In genomic region chr4:11635336-11635735, GRCh38 we compare ENCODE assay signal across 14 cellular contexts.
A peak's percentile ranks its signal among the peaks of the same experiment; 100 is the strongest.
DNase-seq lines count a peak whose midpoint lies in the region; ATAC-seq and TF ChIP-seq lines count a peak whose summit lies in the region.
"Had no signal": no experiment of that assay in that cellular context is flagged by ENCODE, and none has a peak within 500 bp of the region (broad histone marks: within the 10 kb centered on the region; RNA-seq: fewer than 3 reads in every experiment).

No MANE protein-coding gene starts in this region.

- H2BK12ac ChIP-seq in trophoblast cell (ENCODE audit: low read length): peak overlapping the region; percentile 39

- H3K27ac ChIP-seq in esophagus squamous epithelium: peak overlapping the region; percentile 42 to 89 (median 86)
- H3K27ac ChIP-seq in trophoblast cell (ENCODE audit: low read depth, low read length): peak overlapping the region; percentile 43
- no peak overlapping the region for H3K27ac ChIP-seq in uterus
- H3K27ac ChIP-seq: spleen had no signal

- H3K27me3 ChIP-seq in esophagus squamous epithelium (no peaks in the 10 kb centered on the region), trophoblast cell (ENCODE audit: insufficient read depth, low read length) (no peaks in the 10 kb centered on the region), uterus (no peaks in the 10 kb centered on the region)
- H3K27me3 ChIP-seq: spleen had no signal

- no peak overlapping the region for H3K4ac ChIP-seq in trophoblast cell (ENCODE audit: low read depth, low read length)

- H3K4me3 ChIP-seq in esophagus squamous epithelium: no peak overlapping the region
- no peak overlapping the region for H3K4me3 ChIP-seq in trophoblast cell (ENCODE audit: low read depth, low read length)
- H3K4me3 ChIP-seq in uterus: no peak overlapping the region
- H3K4me3 ChIP-seq: spleen had no signal

- H3K4me2 ChIP-seq in trophoblast cell (ENCODE audit: low read length): no peak overlapping the region

- no peak overlapping the region for H2BK120ac ChIP-seq in trophoblast cell (ENCODE audit: insufficient read depth, low read length, poor library complexity)

- peak overlapping the region; percentile 14 for H3K18ac ChIP-seq in trophoblast cell (ENCODE audit: low read length)

- H2AK5ac ChIP-seq in trophoblast cell (ENCODE audit: low read length): no peak overlapping the region

- no peak overlapping the region for H4K8ac ChIP-seq in trophoblast cell (ENCODE audit: low read depth, low read length)

- H2AFZ ChIP-seq in trophoblast cell (ENCODE audit: insufficient read depth, low read length, poor library complexity): no peak overlapping the region

- H3K36me3 ChIP-seq in esophagus squamous epithelium (no peaks in the 10 kb centered on the region), trophoblast cell (ENCODE audit: control insufficient read depth in 1 of 2, insufficient read depth in 2 of 2, low read length in 2 of 2) (no peaks in the 10 kb centered on the region), uterus (no peaks in the 10 kb centered on the region)
- H3K36me3 ChIP-seq: spleen had no signal

- ATAC-seq in HG03565 (IDR thresholded peaks at IDR 0.05; ENCODE audit: unreplicated experiment) (no peak), HG02852 (IDR thresholded peaks at IDR 0.05; ENCODE audit: unreplicated experiment) (no peak)
- ATAC-seq in stimulated activated memory B cell treated with anti-CD40 and anti-IgM and Interleukin-4, amounts not matched to agents 10 μg/mL and 1 μg/mL and 100 μg/mL, for 72 hours: no peak
- ATAC-seq: left lobe of liver had no signal

- H3K9me3 ChIP-seq in esophagus squamous epithelium (peaks cover 0 to 9% (median 0%) of the 10 kb centered on the region in 3 donors), trophoblast cell (ENCODE audit: insufficient read depth, low read depth, low read length) (peaks cover 4% of the 10 kb centered on the region), uterus (no peaks in the 10 kb centered on the region)

- H3K4me1 ChIP-seq in esophagus squamous epithelium (peaks cover 0 to 54% (median 6%) of the 10 kb centered on the region in 3 donors), trophoblast cell (ENCODE audit: control insufficient read depth in 1 of 2, insufficient read depth in 2 of 2, low read length in 2 of 2) (peaks cover 9 to 12% of the 10 kb centered on the region in 2 experiments), uterus (no peaks in the 10 kb centered on the region)
- H3K4me1 ChIP-seq: spleen had no signal

- H3K23ac ChIP-seq in trophoblast cell (ENCODE audit: low read length): no peak overlapping the region

- no peaks in the 10 kb centered on the region for H3K79me2 ChIP-seq in trophoblast cell (ENCODE audit: control insufficient read depth, insufficient read depth, low read length, poor library complexity)

- no peak overlapping the region for H3K27ac Mint-ChIP-seq in stimulated activated memory B cell treated with anti-CD40 and anti-IgM and Interleukin-4, amounts not matched to agents 10 μg/mL and 1 μg/mL and 100 μg/mL, for 72 hours
- H3K27ac Mint-ChIP-seq: nephron progenitor cell had no signal

- no peaks in the 10 kb centered on the region for H3K27me3 Mint-ChIP-seq in stimulated activated memory B cell treated with anti-CD40 and anti-IgM and Interleukin-4, amounts not matched to agents 10 μg/mL and 1 μg/mL and 100 μg/mL, for 72 hours

- H3K9me3 Mint-ChIP-seq in stimulated activated memory B cell treated with anti-CD40 and anti-IgM and Interleukin-4, amounts not matched to agents 10 μg/mL and 1 μg/mL and 100 μg/mL, for 72 hours: no peaks in the 10 kb centered on the region

- intact Hi-C loops in esophagus squamous epithelium (cut with DNase I): no loop called here
- intact Hi-C loops in uterus (cut with DNase I; ENCODE audit: low total_unique reads): no loop called here

- H4K12ac ChIP-seq in trophoblast cell (ENCODE audit: low read depth, low read length): no peak overlapping the region

- DNase-seq in HK-2 (ENCODE audit: unreplicated experiment): peak; percentile 37
- peak; percentile 18 for DNase-seq in RPMI7951 (ENCODE audit: low read depth)
- no peak for DNase-seq in esophagus squamous epithelium (lab: John Stamatoyannopoulos, UW)
- DNase-seq in trophoblast cell: peak; percentile 59 to 96
- no peak for DNase-seq in uterus
- DNase-seq: activated CD4-positive, alpha-beta T cell treated with anti-CD3 and anti-CD28 coated beads for 48 hours; activated gamma-delta T cell; NCI-H1092; nephron progenitor cell; spleen had no signal

- peaks cover 4% of the 10 kb centered on the region for H3K79me1 ChIP-seq in trophoblast cell (ENCODE audit: low read length)

- H3K4me1 Mint-ChIP-seq in stimulated activated memory B cell treated with anti-CD40 and anti-IgM and Interleukin-4, amounts not matched to agents 10 μg/mL and 1 μg/mL and 100 μg/mL, for 72 hours: peaks cover 5% of the 10 kb centered on the region

- no peak overlapping the region for H4K91ac ChIP-seq in trophoblast cell (ENCODE audit: low read depth, low read length)

- H3K9ac ChIP-seq in trophoblast cell (ENCODE audit: low read length): no peak overlapping the region

- TF ChIP-seq POLR2A in esophagus squamous epithelium (IDR thresholded peaks at IDR 0.05) (no peak), uterus (IDR thresholded peaks at IDR 0.05) (no peak)

- no peaks in the 10 kb centered on the region for H3K36me3 Mint-ChIP-seq in stimulated activated memory B cell treated with anti-CD40 and anti-IgM and Interleukin-4, amounts not matched to agents 10 μg/mL and 1 μg/mL and 100 μg/mL, for 72 hours

- no peak overlapping the region for H3K4me3 Mint-ChIP-seq in stimulated activated memory B cell treated with anti-CD40 and anti-IgM and Interleukin-4, amounts not matched to agents 10 μg/mL and 1 μg/mL and 100 μg/mL, for 72 hours
- H3K4me3 Mint-ChIP-seq: nephron progenitor cell had no signal

- 51 to 75% methylated on average over 2 of the region's 2 CpGs for WGBS in esophagus squamous epithelium, 2 donors
- WGBS in trophoblast cell (ENCODE audit: extremely low coverage, insufficient coverage, insufficient read length): no CpG with 5 or more reads among the region's 2 CpGs

- TF ChIP-seq CTCF in esophagus squamous epithelium (IDR thresholded peaks at IDR 0.05) (no peak), uterus (IDR thresholded peaks at IDR 0.05) (no peak)

- no peak overlapping the region for H2BK5ac ChIP-seq in trophoblast cell (ENCODE audit: low read depth, low read length, poor library complexity)

- no peak overlapping the region for H3K14ac ChIP-seq in trophoblast cell (ENCODE audit: low read length)

Comparison
In these comparisons a context has a peak if more than half of its experiments do, and no peak if none do; other contexts are left out.
1. DNase-seq: peak in HK-2 (single experiment), RPMI7951 (single experiment) and trophoblast cell (2 of 2); none in esophagus squamous epithelium (single experiment) and uterus (0 of 2).
2. H3K27ac ChIP-seq: peak in esophagus squamous epithelium (4 of 4) and trophoblast cell (single experiment); none in uterus (0 of 2).